Comparison of ENCODE assay signal across 10 cellular contexts in the genomic region with DNA sequence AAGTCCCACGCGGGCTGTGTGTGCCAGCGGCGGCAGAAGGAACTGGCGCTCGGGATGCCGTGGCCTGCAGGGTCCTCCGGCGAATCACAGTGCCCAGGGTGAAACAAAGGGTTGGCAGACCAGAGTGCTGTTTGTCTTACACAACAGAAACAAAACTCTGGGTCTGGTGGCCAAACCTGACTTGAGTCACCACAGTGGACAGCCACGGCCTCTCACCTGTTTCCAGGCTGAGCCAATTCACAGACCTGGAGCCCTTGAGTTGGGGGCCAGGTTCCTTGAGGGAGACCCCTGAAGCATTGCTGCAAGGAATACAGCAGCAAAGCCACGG. TPM values are rescaled to one million over a fixed set of nuclear protein-coding genes. Genes with fewer than 3 reads are reported as not detected.
DNase-seq lines count a peak whose midpoint lies in the region; ATAC-seq, FAIRE-seq and TF ChIP-seq lines count a peak whose summit lies in the region.
"Had no signal": no experiment of that assay in that cellular context is flagged by ENCODE, and none has a peak within 500 bp of the region (broad histone marks: within the 10 kb centered on the region; RNA-seq: fewer than 3 reads in every experiment).

No MANE protein-coding gene starts in this region.

- RAD21 ChIA-PET in GM12878 (lab: Charles Lee; ENCODE audit: unreplicated experiment) = interaction anchor here (0.6 kb wide), 1 partner anchor 214 kb away, joined by 3 read pairs; no protein-coding TSS in a partner anchor

- DNase-seq in T-helper 1 cell (no peak), GM23338 (ENCODE audit: low spot score) (no peak), GM12878 (ENCODE audit: low read depth, low spot score) (no peak), mesendoderm (no peak)
- no peak for DNase-seq in naive thymus-derived CD8-positive, alpha-beta T cell
- DNase-seq in stimulated activated CD4-positive, alpha-beta T cell treated with anti-CD3 and anti-CD28 coated beads, Interleukin-1b, Interleukin-23, amount 100 ng/mL, for 48 hours = no peak

- H3K9me2 ChIP-seq in GM23338 (ENCODE audit: insufficient read depth) = no peaks in the 10 kb centered on the region

- peaks cover 17% of the 10 kb centered on the region for H3K4me1 Mint-ChIP-seq in T-helper 1 cell treated with Interleukin-12 subunit alpha and Interleukin-12 subunit beta and Interleukin-4 antibody, amounts not matched to agents 30 μg/mL and 1 μg/mL, for 36 hours (ENCODE audit: low read depth)
- peaks cover 11% of the 10 kb centered on the region; the same call in 2 of the 3 replicates for H3K4me1 Mint-ChIP-seq in GM23338
- peaks cover 10 to 46% (median 27%) of the 10 kb centered on the region in 4 donors for H3K4me1 Mint-ChIP-seq in naive thymus-derived CD8-positive, alpha-beta T cell

- 0 out of 2 replicates have a peak, but pooled peaks cover 6% of the 10 kb centered on the region for H3F3A ChIP-seq in GM23338 (replicated peaks; ENCODE audit: low read depth)

- no TSS peak for BruUV-seq in GM12878 (replicated peaks; lab: Mats Ljungman, UMichigan)

- in situ Hi-C loops in GM12878 (cut with MboI) = no loop called here

- no peak for TF ChIP-seq POLR2A in GM12878 (IDR thresholded peaks at IDR 0.05; ENCODE audit: low read depth, low read length)

- H3K4ac ChIP-seq in mesendoderm (ENCODE audit: low read depth, low read length) = no peak overlapping the region

- no peak overlapping the region for H2BK15ac ChIP-seq in mesendoderm (replicated peaks; ENCODE audit: low read depth)

- CTCF ChIA-PET in GM12878 (lab: Yijun Ruan, JAX) = interaction anchor here (0.9 to 2.0 kb wide), 4 partner anchors 34 to 115 kb away, joined by 3 to 10 read pairs (median 4); no protein-coding TSS in a partner anchor

- no peak overlapping the region for H3K23ac ChIP-seq in mesendoderm (ENCODE audit: low read length)

- H2BK5ac ChIP-seq in mesendoderm (ENCODE audit: low read length) = no peak overlapping the region

- no peaks in the 10 kb centered on the region for H3K9me3 ChIP-seq in GM12878 (replicated peaks; ENCODE audit: control insufficient read depth, insufficient read depth, low read length)

- SMC1A ChIA-PET in GM12878 (lab: Charles Lee; ENCODE audit: uncharacterized antibody, unreplicated experiment) = no interaction called here

- H3K9ac ChIP-seq in GM12878 (ENCODE audit: control insufficient read depth, insufficient read depth, low read length) (no peak overlapping the region), mesendoderm (ENCODE audit: low read length) (no peak overlapping the region)

- WGBS in GM12878 (ENCODE audit: insufficient coverage, insufficient replicate concordance, low lambda C conversion rate, missing lambda C conversion rate) = 46% methylated on average over 9 of the region's 11 CpGs
- WGBS in mesendoderm (ENCODE audit: extremely low coverage, insufficient coverage, low lambda C conversion rate) = no CpG with 5 or more reads among the region's 11 CpGs

- no peak overlapping the region for H2AK5ac ChIP-seq in mesendoderm (ENCODE audit: low read length)

- intact Hi-C loops in GM12878 (cut with micrococcal nuclease; ENCODE audit: unreplicated experiment) = loop anchor here (1.0 kb wide), 1 partner anchor 112 kb away; no protein-coding TSS in a partner anchor

- H4K20me1 ChIP-seq in GM23338 (replicated peaks; ENCODE audit: insufficient read depth) = no peaks in the 10 kb centered on the region
- no peaks in the 10 kb centered on the region for H4K20me1 ChIP-seq in GM12878 (ENCODE audit: control insufficient read depth, insufficient read depth)

- no peak for TF ChIP-seq EP300 in GM12878 (IDR thresholded peaks at IDR 0.05; ENCODE audit: borderline replicate concordance in 1 of 2, control insufficient read depth in 1 of 2, low read depth in 2 of 2, low read length in 2 of 2)

- TF ChIP-seq RAD21 in GM12878 (IDR thresholded peaks at IDR 0.05; ENCODE audit: insufficient read depth, low read depth, low read length) = no peak

- H3K27ac ChIP-seq in GM23338 (ENCODE audit: low read depth) (no peak overlapping the region), GM12878 (ENCODE audit: control insufficient read depth, insufficient read depth) (no peak overlapping the region), mesendoderm (ENCODE audit: low read depth, low read length) (no peak overlapping the region)

- ATAC-seq in GM23338 = no peak
- no peak for ATAC-seq in GM12878
- no peak for ATAC-seq in naive thymus-derived CD8-positive, alpha-beta T cell
- ATAC-seq in GM19395 (IDR thresholded peaks at IDR 0.05; ENCODE audit: unreplicated experiment) = no peak

- H4K5ac ChIP-seq in mesendoderm (ENCODE audit: low read length) = no peak overlapping the region

- no peak overlapping the region for H2BK120ac ChIP-seq in mesendoderm (ENCODE audit: low read depth, low read length)

- no peak overlapping the region for H3K4me3 ChIP-seq in GM23338
- H3K4me3 ChIP-seq in GM12878 = no peak overlapping the region; the same call in 1 of the 2 replicates
- no peak overlapping the region for H3K4me3 ChIP-seq in mesendoderm (ENCODE audit: low read length)

- peaks cover 4% of the 10 kb centered on the region; the same call in 1 of the 2 replicates for H3K4me1 ChIP-seq in GM23338 (ENCODE audit: insufficient read depth)
- H3K4me1 ChIP-seq in GM12878 (ENCODE audit: control insufficient read depth, insufficient read depth, low read length) = peaks cover 18% of the 10 kb centered on the region
- no peaks in the 10 kb centered on the region for H3K4me1 ChIP-seq in mesendoderm (ENCODE audit: control insufficient read depth, low read depth, low read length)

- H3K27ac Mint-ChIP-seq in T-helper 1 cell treated with Interleukin-12 subunit alpha and Interleukin-12 subunit beta and Interleukin-4 antibody, amounts not matched to agents 30 μg/mL and 1 μg/mL, for 36 hours = no peak overlapping the region
- H3K27ac Mint-ChIP-seq in GM23338 = no peak overlapping the region
- H3K27ac Mint-ChIP-seq in naive thymus-derived CD8-positive, alpha-beta T cell = peak overlapping the region in 2 of 10 donors; percentile 8 to 36
- H3K27ac Mint-ChIP-seq: mesothelial cell of epicardium had no signal

- no peak overlapping the region for H3K4me2 ChIP-seq in GM23338
- peak overlapping the region; percentile 21; the same call in 1 of the 2 replicates for H3K4me2 ChIP-seq in GM12878 (ENCODE audit: control insufficient read depth, insufficient read depth)
- H3K4me2 ChIP-seq in mesendoderm (ENCODE audit: low read length) = no peak overlapping the region

- H3K79me2 ChIP-seq in GM23338 (replicated peaks; ENCODE audit: insufficient read depth) (no peaks in the 10 kb centered on the region; the same call in 1 of the 2 replicates), GM12878 (ENCODE audit: control insufficient read depth, insufficient read depth, low read length) (peaks cover 15% of the 10 kb centered on the region), mesendoderm (ENCODE audit: control insufficient read depth, insufficient read depth, low read length) (no peaks in the 10 kb centered on the region)

- H3K36me3 ChIP-seq in GM23338 (ENCODE audit: insufficient read depth) (no peaks in the 10 kb centered on the region), GM12878 (ENCODE audit: control insufficient read depth in 2 of 2, insufficient read depth in 2 of 2, low read length in 1 of 2) (no peaks in the 10 kb centered on the region; a peak in 1 of 4 replicates), mesendoderm (ENCODE audit: control insufficient read depth, insufficient read depth, low read length) (no peaks in the 10 kb centered on the region)

- H3K27me3 Mint-ChIP-seq in T-helper 1 cell treated with Interleukin-12 subunit alpha and Interleukin-12 subunit beta and Interleukin-4 antibody, amounts not matched to agents 30 μg/mL and 1 μg/mL, for 36 hours (ENCODE audit: low read depth) = peaks cover 3% of the 10 kb centered on the region
- peaks cover 5% of the 10 kb centered on the region for H3K27me3 Mint-ChIP-seq in GM23338 (ENCODE audit: insufficient read depth, low read depth, poor library complexity)
- H3K27me3 Mint-ChIP-seq in naive thymus-derived CD8-positive, alpha-beta T cell = peaks cover 0 to 1% (median 0%) of the 10 kb centered on the region in 5 donors

- H3K27me3 ChIP-seq in GM23338 (ENCODE audit: insufficient read depth) (peaks cover 4% of the 10 kb centered on the region; the same call in 1 of the 2 replicates), GM12878 (replicated peaks in 1 of 2; ENCODE audit: control insufficient read depth in 2 of 2, insufficient read depth in 2 of 2, low read length in 1 of 2) (no peaks in the 10 kb centered on the region; a peak in 1 of 4 replicates), mesendoderm (ENCODE audit: insufficient read depth, low read length, poor library complexity) (no peaks in the 10 kb centered on the region)

- H3K18ac ChIP-seq in mesendoderm (ENCODE audit: low read length) = no peak overlapping the region

- no peaks in the 10 kb centered on the region for H3K9me3 Mint-ChIP-seq in T-helper 1 cell treated with Interleukin-12 subunit alpha and Interleukin-12 subunit beta and Interleukin-4 antibody, amounts not matched to agents 30 μg/mL and 1 μg/mL, for 36 hours
- no peaks in the 10 kb centered on the region for H3K9me3 Mint-ChIP-seq in GM23338
- no peaks in the 10 kb centered on the region for H3K9me3 Mint-ChIP-seq in naive thymus-derived CD8-positive, alpha-beta T cell
- H3K9me3 Mint-ChIP-seq: mesothelial cell of epicardium had no signal

- no peak for TF ChIP-seq CTCF in GM23338 (conservative IDR thresholded peaks at IDR 0.05; ENCODE audit: low read depth in 2 of 2)
- TF ChIP-seq CTCF in GM12878 (IDR thresholded peaks at IDR 0.05 in 2 of 3, conservative IDR thresholded peaks at IDR 0.05 in 1 of 3; ENCODE audit: control insufficient read depth in 2 of 3, extremely low read depth in 1 of 3, insufficient read depth in 1 of 3, low read depth in 3 of 3, low read length in 3 of 3) = no peak

- H3K4me3 Mint-ChIP-seq in T-helper 1 cell treated with Interleukin-12 subunit alpha and Interleukin-12 subunit beta and Interleukin-4 antibody, amounts not matched to agents 30 μg/mL and 1 μg/mL, for 36 hours = peak overlapping the region; percentile 83
- H3K4me3 Mint-ChIP-seq in GM23338 = no peak overlapping the region
- peak overlapping the region in 7 of 10 donors; percentile 9 to 89 (median 77) for H3K4me3 Mint-ChIP-seq in naive thymus-derived CD8-positive, alpha-beta T cell

- no peaks in the 10 kb centered on the region for H3K36me3 Mint-ChIP-seq in T-helper 1 cell treated with Interleukin-12 subunit alpha and Interleukin-12 subunit beta and Interleukin-4 antibody, amounts not matched to agents 30 μg/mL and 1 μg/mL, for 36 hours (ENCODE audit: low read depth)
- no peaks in the 10 kb centered on the region for H3K36me3 Mint-ChIP-seq in GM23338 (ENCODE audit: low read depth)
- H3K36me3 Mint-ChIP-seq in naive thymus-derived CD8-positive, alpha-beta T cell = no peaks in the 10 kb centered on the region
- H3K36me3 Mint-ChIP-seq: mesothelial cell of epicardium had no signal

- H2AFZ ChIP-seq in GM23338 = peak overlapping the region; percentile 14; the same call in 1 of the 2 replicates
- no peak overlapping the region for H2AFZ ChIP-seq in GM12878 (ENCODE audit: control insufficient read depth, low read depth, low read length)

- H3K79me1 ChIP-seq in mesendoderm (ENCODE audit: low read length) = no peaks in the 10 kb centered on the region

- POLR2A ChIA-PET in GM12878 (lab: Charles Lee) = no interaction called here
- POLR2A ChIA-PET in naive thymus-derived CD8-positive, alpha-beta T cell (lab: Charles Lee) = interaction anchor here (1.0 kb wide), 2 partner anchors 112 to 494 kb away, joined by 3 to 4 read pairs; no protein-coding TSS in a partner anchor

- H4K8ac ChIP-seq in mesendoderm (ENCODE audit: low read depth, low read length) = no peak overlapping the region

- H3K56ac ChIP-seq in mesendoderm (ENCODE audit: low read length) = no peak overlapping the region

- FAIRE-seq in GM12878 (lab: Jason Lieb, UNC) = no peak
- FAIRE-seq: A204.1 had no signal

RNA-seq across cellular contexts. Expression of gene CHMP6, which starts 2.1 kb away (rescaled TPM):
- total RNA-seq in GM23338 (2014; rRNA removed; shearing (Covaris generic)) = 8.2 and 12.3 TPM in 2 replicates
- polyA plus RNA-seq in GM23338 (2016; fragmentation: Nextera tagmentation; extraction: Ambion mirVana) (13.2 and 14.0 TPM in 2 replicates), GM12878 (2011; rRNA removed) (13.0 and 15.0 TPM in 2 replicates), GM12878 (2014; fragmentation: Illumina TruSeq; extraction: Trizol) (10.5 and 14.1 TPM in 2 replicates), GM12878 (2014; fragmentation: Nextera tagmentation; extraction: Ambion mirVana) (1 to 10 TPM in 1 of 2 experiments, under 1 TPM in 1; 0.21 to 2.1 TPM), GM12878 (2014; rRNA removed) (32.0 and 35.7 TPM in 2 replicates), GM12878 (2016; fragmentation: Nextera tagmentation; extraction: Ambion mirVana) (10 to 100 TPM; 32.8 to 37.9 TPM)
- total RNA-seq in GM12878 (2013; cell fraction: nucleolus; rRNA removed) = 34.6 and 47.2 TPM in 2 replicates
- total RNA-seq in GM12878 (2014; rRNA removed) (9.6 and 10.4 TPM in 2 replicates), GM12878 (2014; rRNA removed; fragmentation: Illumina TruSeq; extraction: Trizol) (13.2 and 14.4 TPM in 2 replicates), GM12878 (2021) (26.8 and 29.8 TPM in 2 replicates)
- 4.7 TPM for polyA plus RNA-seq in GM12878 (2011; ENCODE audit: low read depth)
- polyA plus RNA-seq in GM12878 (2011; cell fraction: cytosol; rRNA removed) = 17.0 and 25.3 TPM in 2 replicates
- 20.6 and 26.1 TPM in 2 replicates for polyA plus RNA-seq in GM12878 (2011; cell fraction: nucleus; rRNA removed)
- polyA plus RNA-seq in GM12878 (2012) = 12.4 and 13.1 TPM in 2 replicates
- polyA minus RNA-seq in GM12878 (2011; rRNA and poly(A)+ RNA removed) = 6.7 and 12.2 TPM in 2 replicates
- 5.6 and 9.9 TPM in 2 replicates for polyA minus RNA-seq in GM12878 (2011; cell fraction: cytosol; rRNA and poly(A)+ RNA removed)
- 9.7 and 15.0 TPM in 2 replicates for polyA minus RNA-seq in GM12878 (2011; cell fraction: nucleus; rRNA and poly(A)+ RNA removed)
- 10 to 100 TPM; 40.1 to 47.6 TPM for total RNA-seq in naive thymus-derived CD8-positive, alpha-beta T cell
- 10 to 100 TPM; 41.3 to 43.2 (median 41.6) TPM for polyA plus RNA-seq in naive thymus-derived CD8-positive, alpha-beta T cell
- 11.6 TPM for polyA plus RNA-seq in mesendoderm (2013, experiment 1 of 2)
- 11.8 TPM for polyA plus RNA-seq in mesendoderm (2013, experiment 2 of 2)

RNA-seq across cellular contexts. Expression of gene BAIAP2, which starts 45.4 kb away (rescaled TPM):
- total RNA-seq in GM23338 (2014; rRNA removed; shearing (Covaris generic)) = 16.7 and 22.7 TPM in 2 replicates
- polyA plus RNA-seq in GM23338 (2016; fragmentation: Nextera tagmentation; extraction: Ambion mirVana) (21.7 and 22.7 TPM in 2 replicates), GM12878 (2011; rRNA removed) (0.22 TPM in 1 of 2 replicates, not detected in the other), GM12878 (2014; fragmentation: Illumina TruSeq; extraction: Trizol) (0.15 TPM in 1 of 2 replicates, not detected in the other), GM12878 (2014; fragmentation: Nextera tagmentation; extraction: Ambion mirVana) (not detected), GM12878 (2014; rRNA removed) (0.56 and 2.6 TPM in 2 replicates), GM12878 (2016; fragmentation: Nextera tagmentation; extraction: Ambion mirVana) (under 1 TPM; 0.39 to 0.53 TPM)
- 2.8 and 3.2 TPM in 2 replicates for total RNA-seq in GM12878 (2013; cell fraction: nucleolus; rRNA removed)
- total RNA-seq in GM12878 (2014; rRNA removed) (0.11 and 1.1 TPM in 2 replicates), GM12878 (2014; rRNA removed; fragmentation: Illumina TruSeq; extraction: Trizol) (0.18 TPM in 2 replicates), GM12878 (2021) (0.64 and 1.2 TPM in 2 replicates)
- 0.67 TPM for polyA plus RNA-seq in GM12878 (2011; ENCODE audit: low read depth)
- 0.16 and 0.17 TPM in 2 replicates for polyA plus RNA-seq in GM12878 (2011; cell fraction: cytosol; rRNA removed)
- 0.61 and 1.4 TPM in 2 replicates for polyA plus RNA-seq in GM12878 (2011; cell fraction: nucleus; rRNA removed)
- polyA plus RNA-seq in GM12878 (2012) = 1.3 and 1.7 TPM in 2 replicates
- 0.15 and 0.57 TPM in 2 replicates for polyA minus RNA-seq in GM12878 (2011; rRNA and poly(A)+ RNA removed)
- not detected in 2 replicates for polyA minus RNA-seq in GM12878 (2011; cell fraction: cytosol; rRNA and poly(A)+ RNA removed)
- 0.48 and 0.97 TPM in 2 replicates for polyA minus RNA-seq in GM12878 (2011; cell fraction: nucleus; rRNA and poly(A)+ RNA removed)
- total RNA-seq in naive thymus-derived CD8-positive, alpha-beta T cell = 10 to 100 TPM in 1 of 2 experiments, 1 to 10 TPM in 1; 7.4 to 11.7 TPM
- polyA plus RNA-seq in naive thymus-derived CD8-positive, alpha-beta T cell = 1 to 10 TPM; 2.2 to 6.9 (median 2.6) TPM
- polyA plus RNA-seq in mesendoderm (2013, experiment 1 of 2) = 12.3 TPM
- 11.6 TPM for polyA plus RNA-seq in mesendoderm (2013, experiment 2 of 2)
